Comparison of ENCODE assay signal across 1 cellular context in genomic region chr21:41208946-41209345, GRCh38.
TF ChIP-seq lines count a peak whose summit lies in the region.

No MANE protein-coding gene starts in this region.

TF ChIP-seq in K562, 482 proteins besides CTCF, POLR2A, EP300 and RAD21 (continued from another document):
- no peak for TF ChIP-seq YBX1 (IDR thresholded peaks at IDR 0.05)
- no peak for TF ChIP-seq ZNF217 (CRISPR knock-in tag; IDR thresholded peaks at IDR 0.05)
- no peak for TF ChIP-seq ZNF184 (CRISPR knock-in tag; IDR thresholded peaks at IDR 0.05)
- TF ChIP-seq PHB (CRISPR knock-in tag; IDR thresholded peaks at IDR 0.05) = no peak
- TF ChIP-seq ZNF121 (CRISPR knock-in tag; conservative IDR thresholded peaks at IDR 0.05) = no peak
- no peak for TF ChIP-seq SETDB1 (IDR thresholded peaks at IDR 0.05; ENCODE audit: low read length)
- no peak for TF ChIP-seq TBL1XR1 (IDR thresholded peaks at IDR 0.05; ENCODE audit: low read length in 2 of 2)
